17 cellular contexts compared by ENCODE assay signal in the genomic region with DNA sequence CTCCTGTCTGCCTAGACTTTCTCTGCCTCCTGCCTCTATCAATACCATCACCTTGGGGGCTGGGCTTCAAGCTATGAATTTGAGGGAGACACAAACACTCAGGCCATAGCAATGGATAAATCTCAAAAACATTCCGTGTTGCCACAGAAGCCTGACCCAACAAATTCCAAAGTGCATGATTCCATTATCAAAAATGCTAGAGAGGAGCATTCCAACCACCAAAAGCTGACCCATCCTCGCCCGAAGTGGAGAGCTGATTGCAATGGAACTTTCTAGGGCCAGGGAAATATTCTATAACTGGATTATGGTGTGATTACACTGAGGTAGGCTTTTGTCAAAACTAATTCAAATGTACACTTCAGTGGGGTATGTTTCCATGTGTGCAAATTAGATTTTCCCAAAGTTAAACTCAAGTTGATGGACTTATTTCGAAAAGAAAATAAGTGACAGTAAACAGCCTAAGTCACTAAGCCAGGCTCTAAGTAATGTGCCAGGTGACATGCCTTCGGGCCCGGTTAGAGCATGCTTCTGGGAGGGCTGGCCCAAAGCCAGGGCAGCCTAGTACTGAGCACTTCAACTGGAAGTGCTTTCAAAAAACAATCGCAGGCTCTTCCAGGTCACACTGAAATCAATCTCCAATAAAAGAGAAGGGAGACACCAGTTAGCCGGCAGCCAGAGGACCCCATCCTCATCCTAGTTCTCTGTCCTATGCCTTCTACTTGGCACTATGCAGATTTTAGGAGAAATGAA.
DNase-seq lines count a peak whose midpoint lies in the region; ATAC-seq and TF ChIP-seq lines count a peak whose summit lies in the region.
"Had no signal": no experiment of that assay in that cellular context is flagged by ENCODE, and none has a peak within 500 bp of the region (broad histone marks: within the 10 kb centered on the region; RNA-seq: fewer than 3 reads in every experiment).

No MANE protein-coding gene starts in this region.

- peaks cover 10% of the 10 kb centered on the region for H3K4me1 ChIP-seq in BE2C
- H3K4me1 ChIP-seq in osteoblast (ENCODE audit: insufficient read depth, low read length) = peaks cover 34% of the 10 kb centered on the region
- H3K4me1 ChIP-seq in uterus = no peaks in the 10 kb centered on the region
- H3K4me1 ChIP-seq in HAP-1 = peaks cover 3% of the 10 kb centered on the region
- no peaks in the 10 kb centered on the region for H3K4me1 ChIP-seq in gastrocnemius medialis

- H3K9me3 Mint-ChIP-seq in chondrocyte (ENCODE audit: low read depth) = peaks cover 4% of the 10 kb centered on the region
- H3K9me3 Mint-ChIP-seq: activated CD4-positive, alpha-beta memory T cell treated with anti-CD3 and anti-CD28 coated beads, Interleukin-2, amount 10 ng/mL, durations not matched to agents 7 days and 5 days; central memory CD8-positive, alpha-beta T cell; immature natural killer cell; stimulated activated naive CD8-positive, alpha-beta T cell treated with anti-CD3 and anti-CD28 coated beads, Interleukin-15, Interleukin-2, amounts not matched to agents 100 ng/mL and 50 ng/mL, for 24 hours had no signal

- H3K36me3 ChIP-seq in BE2C (no peaks in the 10 kb centered on the region), osteoblast (ENCODE audit: insufficient read depth, low read length) (no peaks in the 10 kb centered on the region), uterus (no peaks in the 10 kb centered on the region), HAP-1 (replicated peaks) (no peaks in the 10 kb centered on the region), gastrocnemius medialis (no peaks in the 10 kb centered on the region)

- intact Hi-C loops in uterus (cut with DNase I; ENCODE audit: low total_unique reads) (no loop called here), gastrocnemius medialis (cut with DNase I; ENCODE audit: low total_unique reads) (no loop called here)

- H3K79me2 ChIP-seq in osteoblast (ENCODE audit: insufficient read depth, low read length) = no peaks in the 10 kb centered on the region

- peak overlapping the region; percentile 42 for H3K4me2 ChIP-seq in osteoblast (ENCODE audit: insufficient read depth, low read length)

- no peak for ATAC-seq in gastrocnemius medialis
- ATAC-seq: esophagus mucosa had no signal

- peak overlapping the region; percentile 83 for H3K27ac Mint-ChIP-seq in chondrocyte (ENCODE audit: unreplicated experiment)
- H3K27ac Mint-ChIP-seq: activated CD4-positive, alpha-beta memory T cell treated with anti-CD3 and anti-CD28 coated beads, Interleukin-2, amount 10 ng/mL, durations not matched to agents 7 days and 5 days; immature natural killer cell; stimulated activated naive CD8-positive, alpha-beta T cell treated with anti-CD3 and anti-CD28 coated beads, Interleukin-15, Interleukin-2, amounts not matched to agents 100 ng/mL and 50 ng/mL, for 24 hours had no signal

- peak overlapping the region; percentile 13 for H2AFZ ChIP-seq in osteoblast (ENCODE audit: low read length)

- H3K27me3 ChIP-seq in BE2C (no peaks in the 10 kb centered on the region), osteoblast (ENCODE audit: insufficient read depth, low read length) (no peaks in the 10 kb centered on the region), uterus (no peaks in the 10 kb centered on the region), HAP-1 (ENCODE audit: low read depth) (no peaks in the 10 kb centered on the region), gastrocnemius medialis (no peaks in the 10 kb centered on the region)

- H3K36me3 Mint-ChIP-seq in chondrocyte (ENCODE audit: low read depth) = no peaks in the 10 kb centered on the region
- H3K36me3 Mint-ChIP-seq: immature natural killer cell had no signal

- H3K4me1 Mint-ChIP-seq in chondrocyte (ENCODE audit: low read depth) = peaks cover 21% of the 10 kb centered on the region
- H3K4me1 Mint-ChIP-seq: activated CD4-positive, alpha-beta memory T cell treated with anti-CD3 and anti-CD28 coated beads, Interleukin-2, amount 10 ng/mL, durations not matched to agents 7 days and 5 days; central memory CD8-positive, alpha-beta T cell; immature natural killer cell had no signal

- TF ChIP-seq POLR2A in uterus (IDR thresholded peaks at IDR 0.05) = no peak
- TF ChIP-seq POLR2A in gastrocnemius medialis (IDR thresholded peaks at IDR 0.05) = no peak

- DNase-seq in BE2C (peak; percentile 62), LHCN-M2 (ENCODE audit: low read depth) (peak; percentile 92), chondrocyte (ENCODE audit: low spot score) (no peak), osteoblast (ENCODE audit: insufficient read length, low spot score, missing footprints) (peak; percentile 78), uterus (no peak), HAP-1 (ENCODE audit: low spot score in 2 of 2) (no peak), gastrocnemius medialis (no peak)
- no peak for DNase-seq in activated CD4-positive, alpha-beta T cell treated with anti-CD3 and anti-CD28 coated beads for 1 hour
- DNase-seq: activated CD4-positive, alpha-beta memory T cell treated with anti-CD3 and anti-CD28 coated beads, Interleukin-2, amount 10 ng/mL, durations not matched to agents 7 days and 5 days; activated effector memory CD4-positive, alpha-beta T cell treated with Interleukin-2 at 50 U/mL for 16 hours; immature natural killer cell; NCI-H2171; retina; T-helper 2 cell had no signal

- H4K20me1 ChIP-seq in osteoblast (ENCODE audit: insufficient read depth, low read length) = no peaks in the 10 kb centered on the region

- H3K4me3 Mint-ChIP-seq in chondrocyte (ENCODE audit: unreplicated experiment) = no peak overlapping the region
- H3K4me3 Mint-ChIP-seq: activated CD4-positive, alpha-beta memory T cell treated with anti-CD3 and anti-CD28 coated beads, Interleukin-2, amount 10 ng/mL, durations not matched to agents 7 days and 5 days; central memory CD8-positive, alpha-beta T cell; immature natural killer cell; stimulated activated naive CD8-positive, alpha-beta T cell treated with anti-CD3 and anti-CD28 coated beads, Interleukin-15, Interleukin-2, amounts not matched to agents 100 ng/mL and 50 ng/mL, for 24 hours had no signal

- no peaks in the 10 kb centered on the region for H3K27me3 Mint-ChIP-seq in chondrocyte (ENCODE audit: low read depth)
- H3K27me3 Mint-ChIP-seq: activated CD4-positive, alpha-beta memory T cell treated with anti-CD3 and anti-CD28 coated beads, Interleukin-2, amount 10 ng/mL, durations not matched to agents 7 days and 5 days; central memory CD8-positive, alpha-beta T cell had no signal

- TF ChIP-seq CTCF in BE2C (IDR thresholded peaks at IDR 0.05; ENCODE audit: low read depth, low read length) (no peak), chondrocyte (IDR thresholded peaks at IDR 0.05) (no peak), osteoblast (IDR thresholded peaks at IDR 0.05; ENCODE audit: extremely low read depth, low read depth, low read length) (no peak), uterus (IDR thresholded peaks at IDR 0.05) (no peak), gastrocnemius medialis (IDR thresholded peaks at IDR 0.05 in 4 of 5, conservative IDR thresholded peaks at IDR 0.05 in 1 of 5) (no peak)

- H3K27ac ChIP-seq in osteoblast (ENCODE audit: low read depth, low read length) (peak overlapping the region; percentile 90), uterus (no peak overlapping the region), gastrocnemius medialis (no peak overlapping the region)

- H3K9me3 ChIP-seq in BE2C (no peaks in the 10 kb centered on the region), osteoblast (ENCODE audit: low read depth, low read length) (no peaks in the 10 kb centered on the region), uterus (no peaks in the 10 kb centered on the region), HAP-1 (0 out of 2 replicates have a peak, but pooled peaks cover 2% of the 10 kb centered on the region), gastrocnemius medialis (no peaks in the 10 kb centered on the region)

- H3K4me3 ChIP-seq in BE2C (ENCODE audit: low read depth, low read length) (no peak overlapping the region), osteoblast (ENCODE audit: insufficient read depth, low read length) (no peak overlapping the region), uterus (no peak overlapping the region), HAP-1 (no peak overlapping the region), gastrocnemius medialis (no peak overlapping the region)

- in situ Hi-C loops in HAP-1 (cut with MboI; ENCODE audit: low sequenced_read_pairs) = no loop called here
- in situ Hi-C loops in gastrocnemius medialis (cut with MboI; ENCODE audit: low sequenced_read_pairs in 4 of 4) = no loop called here

Comparison
In these comparisons a context has a peak if more than half of its experiments do, and no peak if none do; other contexts are left out.
1. DNase-seq: peak in BE2C (single experiment), LHCN-M2 (single experiment) and osteoblast (single experiment); none in chondrocyte (single experiment), uterus (0 of 2), HAP-1 (0 of 2), activated CD4-positive, alpha-beta T cell treated with anti-CD3 and anti-CD28 coated beads for 1 hour (single experiment) and gastrocnemius medialis (0 of 2).